ENCODE assay signal across 15 cellular contexts in the genomic region with DNA sequence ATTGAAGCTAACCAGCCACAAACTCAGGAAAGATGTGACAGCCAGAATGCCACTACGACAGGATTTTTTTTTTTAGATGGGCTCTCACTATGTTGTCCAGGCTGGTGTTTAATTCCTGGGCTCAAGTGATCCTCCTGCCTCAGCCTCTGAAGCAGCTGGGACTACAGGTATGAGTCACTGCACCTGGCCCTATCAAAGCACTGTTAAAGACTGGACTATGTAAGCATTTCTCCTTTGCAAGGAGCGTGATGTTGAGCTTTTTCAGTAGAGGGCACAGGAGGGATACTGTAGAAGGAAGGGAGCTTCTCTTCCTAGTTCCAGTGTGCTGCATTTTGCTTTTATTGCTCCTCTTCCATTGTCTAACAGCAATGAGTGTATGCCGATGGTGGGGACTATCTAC. TPM values are rescaled to one million over a fixed set of nuclear protein-coding genes. Genes with fewer than 3 reads are reported as not detected.
DNase-seq lines count a peak whose midpoint lies in the region; ATAC-seq, FAIRE-seq and TF ChIP-seq lines count a peak whose summit lies in the region.
"Had no signal": no experiment of that assay in that cellular context is flagged by ENCODE, and none has a peak within 500 bp of the region (broad histone marks: within the 10 kb centered on the region; RNA-seq: fewer than 3 reads in every experiment).

No MANE protein-coding gene starts in this region.

- in situ Hi-C loops in Panc1 (cut with HindIII; ENCODE audit: low pct_unique_long_range_greater_than_20kb, low sequenced_read_pairs), result no loop called here

- CTCF ChIA-PET in Panc1 (lab: Charles Lee), result interaction anchor here (0.5 to 0.6 kb wide), 2 partner anchors 12 to 17 kb away, joined by 3 to 6 read pairs; no protein-coding TSS in a partner anchor

- intact Hi-C loops in Panc1 (cut with micrococcal nuclease; ENCODE audit: unreplicated experiment), result no loop called here

- H3K27me3 Mint-ChIP-seq in effector memory CD8-positive, alpha-beta T cell, result peaks cover 16 to 27% of the 10 kb centered on the region in 2 donors
- peaks cover 37% of the 10 kb centered on the region for H3K27me3 Mint-ChIP-seq in HFFc6 (ENCODE audit: insufficient read depth)

- no peaks in the 10 kb centered on the region for H3K4me1 ChIP-seq in Panc1 (ENCODE audit: control insufficient read depth, insufficient read depth, low read length)
- H3K4me1 ChIP-seq: suprapubic skin had no signal

- no peaks in the 10 kb centered on the region for H3K4me1 Mint-ChIP-seq in effector memory CD8-positive, alpha-beta T cell (ENCODE audit: low read depth in 2 of 2)
- no peaks in the 10 kb centered on the region for H3K4me1 Mint-ChIP-seq in HFFc6 (ENCODE audit: low read depth)
- H3K4me1 Mint-ChIP-seq: CD4-positive, alpha-beta memory T cell had no signal

- ATAC-seq in Panc1, result peak; percentile 81
- ATAC-seq in GM21717 (IDR thresholded peaks at IDR 0.05; ENCODE audit: unreplicated experiment), result no peak
- ATAC-seq in effector memory CD8-positive, alpha-beta T cell (replicated peaks), result no peak

- H3K36me3 Mint-ChIP-seq in effector memory CD8-positive, alpha-beta T cell (ENCODE audit: insufficient read depth), result no peaks in the 10 kb centered on the region
- no peaks in the 10 kb centered on the region for H3K36me3 Mint-ChIP-seq in HFFc6 (ENCODE audit: low read depth)
- H3K36me3 Mint-ChIP-seq: CD4-positive, alpha-beta memory T cell had no signal

- FAIRE-seq in D721Med (lab: Jason Lieb, UNC) (no peak), GM12892 (lab: Jason Lieb, UNC) (no peak)
- FAIRE-seq: colon, TTC549 had no signal

- POLR2A ChIA-PET in Panc1 (lab: Charles Lee), result interaction anchor here (0.9 kb wide), 1 partner anchor 26 kb away, joined by 3 read pairs; no protein-coding TSS in a partner anchor

- TF ChIP-seq CTCF in D721Med (IDR thresholded peaks at IDR 0.05; ENCODE audit: insufficient read depth, missing control alignments), result peak; percentile 32
- no peak; the same call in 1 of the 2 replicates for TF ChIP-seq CTCF in Panc1 (IDR thresholded peaks at IDR 0.05)
- peak; percentile 5 for TF ChIP-seq CTCF in fibroblast of the aortic adventitia (IDR thresholded peaks at IDR 0.05; ENCODE audit: insufficient read depth, low read length)
- no peak for TF ChIP-seq CTCF in HFFc6 (IDR thresholded peaks at IDR 0.05)

- H3K27ac ChIP-seq in Panc1 (ENCODE audit: low read length), result no peak overlapping the region
- H3K27ac ChIP-seq: suprapubic skin had no signal

- no peak for TF ChIP-seq POLR2A in GM12892 (IDR thresholded peaks at IDR 0.05; ENCODE audit: low read depth, low read length)

- no peak overlapping the region for H3K4me3 Mint-ChIP-seq in effector memory CD8-positive, alpha-beta T cell
- H3K4me3 Mint-ChIP-seq in HFFc6, result no peak overlapping the region
- H3K4me3 Mint-ChIP-seq: CD4-positive, alpha-beta memory T cell had no signal

- H3K27me3 ChIP-seq in Panc1 (ENCODE audit: control insufficient read depth, insufficient read depth, low read length), result no peaks in the 10 kb centered on the region
- H3K27me3 ChIP-seq: MG63 had no signal

- BruUV-seq in Panc1 (replicated peaks; lab: Mats Ljungman, UMichigan), result no TSS peak

- no peaks in the 10 kb centered on the region for H3K36me3 ChIP-seq in Panc1 (ENCODE audit: control insufficient read depth, insufficient read depth, low read length)
- H3K36me3 ChIP-seq: MG63, suprapubic skin had no signal

- H3K4me3 ChIP-seq in Panc1 (ENCODE audit: low read depth in 2 of 2, low read length in 2 of 2), result no peak overlapping the region
- H3K4me3 ChIP-seq in fibroblast of the aortic adventitia (ENCODE audit: low read depth, low read length), result no peak overlapping the region
- H3K4me3 ChIP-seq: MG63, smooth muscle cell, suprapubic skin had no signal

- no peaks in the 10 kb centered on the region for H3K9me3 Mint-ChIP-seq in effector memory CD8-positive, alpha-beta T cell
- H3K9me3 Mint-ChIP-seq in HFFc6, result no peaks in the 10 kb centered on the region
- H3K9me3 Mint-ChIP-seq: CD4-positive, alpha-beta memory T cell had no signal

- no peak overlapping the region for H3K27ac Mint-ChIP-seq in effector memory CD8-positive, alpha-beta T cell
- no peak overlapping the region for H3K27ac Mint-ChIP-seq in HFFc6
- H3K27ac Mint-ChIP-seq: CD4-positive, alpha-beta memory T cell had no signal

- DNase-seq in D721Med (ENCODE audit: insufficient read length, low spot score) (no peak), HCEC 1CT (peak; percentile 7), Panc1 (ENCODE audit: low read depth, low spot score) (no peak), fibroblast of the aortic adventitia (ENCODE audit: low read depth) (no peak), HFFc6 (no peak), GM12892 (ENCODE audit: insufficient read length) (no peak)
- DNase-seq in effector memory CD8-positive, alpha-beta T cell, result no peak
- DNase-seq: activated CD8-positive, alpha-beta memory T cell treated with anti-CD3 and anti-CD28 coated beads, Interleukin-2, amount 50 U/mL, for 48 hours; CD4-positive, alpha-beta memory T cell; MG63 had no signal

- H3K9me3 ChIP-seq in Panc1 (ENCODE audit: control insufficient read depth, insufficient read depth, low read depth, low read length), result no peaks in the 10 kb centered on the region
- H3K9me3 ChIP-seq: MG63, suprapubic skin had no signal

RNA-seq across cellular contexts. Expression of gene ZBTB9, which starts 35.8 kb away (rescaled TPM):
- total RNA-seq in Panc1 (2021; ENCODE audit: unreplicated experiment) (17.6 TPM), fibroblast of the aortic adventitia (ENCODE audit: low replicate concordance) (3.8 and 5.5 TPM in 2 replicates)
- polyA plus RNA-seq in Panc1 (2012; ENCODE audit: insufficient read length), result 17.9 TPM
- 1 to 10 TPM; 6.4 to 9.2 (median 7.6) TPM for total RNA-seq in HFFc6 (2021; fragmentation: NEBNext Ultra II Directional; extraction: Animal tissue kit (Norgen Biotek cat#: 25700))
- polyA plus RNA-seq in GM12892 (2012; ENCODE audit: missing spikeins), result 6.1 TPM

Comparison
In these comparisons a context has a peak if more than half of its experiments do, and no peak if none do; other contexts are left out.
1. CTCF ChIP-seq: peak in D721Med (single experiment) and fibroblast of the aortic adventitia (single experiment); none in Panc1 (single experiment) and HFFc6 (single experiment).